In genomic region chr12:61414470-61414869, GRCh38 we compare ENCODE assay signal across 16 cellular contexts.
DNase-seq lines count a peak whose midpoint lies in the region; ATAC-seq and TF ChIP-seq lines count a peak whose summit lies in the region.
"Had no signal": no experiment of that assay in that cellular context is flagged by ENCODE, and none has a peak within 500 bp of the region (broad histone marks: within the 10 kb centered on the region; RNA-seq: fewer than 3 reads in every experiment).

No MANE protein-coding gene starts in this region.

- intact Hi-C loops in A673 (cut with micrococcal nuclease; ENCODE audit: unreplicated experiment), result no loop called here

- H3K36me3 ChIP-seq in A673 (ENCODE audit: insufficient read depth, low read length, poor library complexity, severe bottlenecking), result no peaks in the 10 kb centered on the region
- H3K36me3 ChIP-seq: BE2C had no signal

- H3K4me3 ChIP-seq in A673 (ENCODE audit: low read depth, low read length, poor library complexity, severe bottlenecking) (no peak overlapping the region), epithelial cell of esophagus (ENCODE audit: low read length) (no peak overlapping the region)
- H3K4me3 ChIP-seq: GM23338, K562 had no signal

- DNase-seq in A673 (ENCODE audit: low spot score) (peak; percentile 5), HPDE6-E6E7 (ENCODE audit: extremely low spot score) (peak; percentile 11), NCI-H774 (lab: John Stamatoyannopoulos, UW) (peak; percentile 10), epithelial cell of esophagus (ENCODE audit: low read depth) (peak; percentile 64), NCI-H526 (lab: John Stamatoyannopoulos, UW) (no peak)
- DNase-seq in effector CD4-positive, alpha-beta T cell, result no peak
- DNase-seq: ACHN; BE2C; C1 segment of cervical spinal cord; Caco-2; CD4-positive, CD25-positive, alpha-beta regulatory T cell; CD8-positive, alpha-beta memory T cell; HCEC 1CT had no signal

- ATAC-seq in GM19035 (IDR thresholded peaks at IDR 0.05; ENCODE audit: unreplicated experiment), result no peak
- ATAC-seq: GM23338, K562 had no signal

- BruUV-seq in A673 (replicated peaks; lab: Mats Ljungman, UMichigan), result no TSS peak

- H3K4me1 ChIP-seq in A673 (ENCODE audit: insufficient read depth, low read length, poor library complexity, severe bottlenecking), result no peaks in the 10 kb centered on the region
- H3K4me1 ChIP-seq: BE2C, Caco-2 had no signal

- TF ChIP-seq CTCF in A673 (conservative IDR thresholded peaks at IDR 0.05; ENCODE audit: low read depth, low read length), result no peak
- no peak for TF ChIP-seq CTCF in epithelial cell of esophagus (IDR thresholded peaks at IDR 0.05; ENCODE audit: insufficient read depth, low read depth, low read length, missing control alignments)

- no peaks in the 10 kb centered on the region for H3K9me3 ChIP-seq in A673 (ENCODE audit: low read depth, low read length, poor library complexity, severe bottlenecking)
- H3K9me3 ChIP-seq: BE2C, Caco-2 had no signal

- POLR2A ChIA-PET in A673 (lab: Charles Lee; ENCODE audit: low non-redundant PET), result no interaction called here

- H3K27me3 ChIP-seq in A673 (replicated peaks; ENCODE audit: insufficient read depth, low read depth, low read length, poor library complexity), result no peaks in the 10 kb centered on the region
- H3K27me3 ChIP-seq: BE2C had no signal

- CTCF ChIA-PET in A673 (lab: Charles Lee), result no interaction called here

- H3K27ac ChIP-seq in A673 (ENCODE audit: low read depth, low read length, poor library complexity, severe bottlenecking), result no peak overlapping the region

Comparison
In these comparisons a context has a peak if more than half of its experiments do, and no peak if none do; other contexts are left out.
1. DNase-seq: peak in A673 (single experiment), HPDE6-E6E7 (single experiment), NCI-H774 (single experiment) and epithelial cell of esophagus (single experiment); none in NCI-H526 (0 of 2) and effector CD4-positive, alpha-beta T cell (single experiment).